Comparison of ENCODE assay signal across 15 cellular contexts in genomic region chr2:100999995-101000394, GRCh38.
"Had no signal": no experiment of that assay in that cellular context is flagged by ENCODE, and none has a peak within 500 bp of the region (broad histone marks: within the 10 kb centered on the region; RNA-seq: fewer than 3 reads in every experiment).

No MANE protein-coding gene starts in this region.

- H3K4me3 ChIP-seq: colonic mucosa, left ventricle myocardium inferior, sigmoid colon, spleen, thyroid gland had no signal

- H3K27ac ChIP-seq: colonic mucosa, foreskin keratinocyte, left ventricle myocardium inferior, neutrophil, sigmoid colon, spleen, thyroid gland, WERI-Rb-1 had no signal

- H3K4me3 Mint-ChIP-seq: activated naive CD4-positive, alpha-beta T cell treated with anti-CD3 and anti-CD28 coated beads for 36 hours; central memory CD8-positive, alpha-beta T cell had no signal

- ATAC-seq: foreskin keratinocyte had no signal

- H3K4me1 ChIP-seq: colonic mucosa had no signal

- H3K9me3 Mint-ChIP-seq: activated naive CD4-positive, alpha-beta T cell treated with anti-CD3 and anti-CD28 coated beads for 36 hours; central memory CD8-positive, alpha-beta T cell had no signal

- H3K27ac Mint-ChIP-seq: activated naive CD4-positive, alpha-beta T cell treated with anti-CD3 and anti-CD28 coated beads for 36 hours had no signal

- H3K9me3 ChIP-seq: colonic mucosa, left ventricle myocardium inferior, neutrophil, sigmoid colon, spleen, thyroid gland had no signal

- DNase-seq: activated CD4-positive, alpha-beta T cell treated with anti-CD3 and anti-CD28 coated beads for 1 hour; activated naive CD4-positive, alpha-beta T cell treated with anti-CD3 and anti-CD28 coated beads for 36 hours; aorta; colonic mucosa; foreskin keratinocyte; left ventricle myocardium inferior; mammary epithelial cell; midbrain; sigmoid colon; spleen; stimulated activated naive CD4-positive, alpha-beta T cell; thyroid gland; WERI-Rb-1 had no signal

- H3K27me3 ChIP-seq: colonic mucosa, foreskin keratinocyte, sigmoid colon, spleen, thyroid gland had no signal

- H3K27me3 Mint-ChIP-seq: central memory CD8-positive, alpha-beta T cell had no signal
